In genomic region chr10:96834121-96834520, GRCh38 we compare ENCODE assay signal across 8 cellular contexts. TPM values are rescaled to one million over a fixed set of nuclear protein-coding genes. Genes with fewer than 3 reads are reported as not detected.
DNase-seq lines count a peak whose midpoint lies in the region; ATAC-seq and TF ChIP-seq lines count a peak whose summit lies in the region.

No MANE protein-coding gene starts in this region.

- H3F3A ChIP-seq in MM.1S (ENCODE audit: insufficient read depth, low read length): peaks cover 20% of the 10 kb centered on the region

- no peak for DNase-seq in activated CD4-positive, alpha-beta T cell treated with anti-CD3 and anti-CD28 coated beads, Interleukin-2, amount 10 ng/mL, durations not matched to agents 24 days and 14 days
- no peak for DNase-seq in activated CD4-positive, alpha-beta T cell treated with anti-CD3 and anti-CD28 coated beads for 48 hours
- no peak for DNase-seq in immature natural killer cell
- peak; percentile 57 for DNase-seq in superior temporal gyrus (ENCODE audit: extremely low spot score)
- no peak for DNase-seq in NCI-H146 treated with DMSO at 0.1 percent for 48 hours (lab: John Stamatoyannopoulos, UW; ENCODE audit: unreplicated experiment)
- no peak for DNase-seq in MM.1S

- peak overlapping the region; percentile 93 for H3K4me3 Mint-ChIP-seq in activated CD4-positive, alpha-beta T cell treated with anti-CD3 and anti-CD28 coated beads, Interleukin-2, amount 10 ng/mL, durations not matched to agents 24 days and 14 days
- peak overlapping the region; percentile 93 for H3K4me3 Mint-ChIP-seq in activated T-helper 17 cell treated with anti-CD3 and anti-CD28 coated beads, Interleukin-2, amount 50 U/mL, for 72 hours
- H3K4me3 Mint-ChIP-seq in immature natural killer cell: peak overlapping the region; percentile 86 to 91 (median 90)

- no peak overlapping the region for H3K4me3 ChIP-seq in MM.1S (ENCODE audit: low read length)

- no peaks in the 10 kb centered on the region for H3K36me3 ChIP-seq in MM.1S (replicated peaks; ENCODE audit: insufficient read depth, low read length)

- peaks cover 27% of the 10 kb centered on the region for H3K4me1 ChIP-seq in MM.1S (ENCODE audit: low read length)

- peaks cover 63% of the 10 kb centered on the region for H3K79me2 ChIP-seq in MM.1S (ENCODE audit: low read length)

- no peaks in the 10 kb centered on the region for H3K9me3 Mint-ChIP-seq in activated CD4-positive, alpha-beta T cell treated with anti-CD3 and anti-CD28 coated beads, Interleukin-2, amount 10 ng/mL, durations not matched to agents 24 days and 14 days
- no peaks in the 10 kb centered on the region for H3K9me3 Mint-ChIP-seq in activated T-helper 17 cell treated with anti-CD3 and anti-CD28 coated beads, Interleukin-2, amount 50 U/mL, for 72 hours
- H3K9me3 Mint-ChIP-seq in immature natural killer cell: no peaks in the 10 kb centered on the region

- peaks cover 31% of the 10 kb centered on the region for H4K20me1 ChIP-seq in MM.1S (ENCODE audit: insufficient read depth, low read length)

- H3K27me3 ChIP-seq in MM.1S (replicated peaks; ENCODE audit: insufficient read depth, low read length): no peaks in the 10 kb centered on the region

- H3K9ac ChIP-seq in MM.1S (ENCODE audit: low read length): no peak overlapping the region

- no peak overlapping the region for H2AFZ ChIP-seq in MM.1S (ENCODE audit: low read length)

- H3K27ac Mint-ChIP-seq in activated CD4-positive, alpha-beta T cell treated with anti-CD3 and anti-CD28 coated beads, Interleukin-2, amount 10 ng/mL, durations not matched to agents 24 days and 14 days: peak overlapping the region; percentile 89
- peak overlapping the region; percentile 84 for H3K27ac Mint-ChIP-seq in activated T-helper 17 cell treated with anti-CD3 and anti-CD28 coated beads, Interleukin-2, amount 50 U/mL, for 72 hours
- peak overlapping the region; percentile 79 to 94 (median 88) for H3K27ac Mint-ChIP-seq in immature natural killer cell

- no peaks in the 10 kb centered on the region for H3K9me2 ChIP-seq in MM.1S (replicated peaks; ENCODE audit: insufficient read depth, low read length)

- intact Hi-C loops in activated CD4-positive, alpha-beta T cell treated with anti-CD3 and anti-CD28 coated beads, Interleukin-2, amount 10 ng/mL, durations not matched to agents 24 days and 14 days (cut with micrococcal nuclease): loop anchor here (5.0 to 10.0 kb wide), 4 partner anchors 322 to 661 kb away; partner anchors contain the start of genes ARHGAP19, MMS19, PGAM1 and TLL2

- TF ChIP-seq CTCF in MM.1S (IDR thresholded peaks at IDR 0.05; ENCODE audit: low read length): no peak

- no peaks in the 10 kb centered on the region for H3K27me3 Mint-ChIP-seq in activated CD4-positive, alpha-beta T cell treated with anti-CD3 and anti-CD28 coated beads, Interleukin-2, amount 10 ng/mL, durations not matched to agents 24 days and 14 days
- no peaks in the 10 kb centered on the region for H3K27me3 Mint-ChIP-seq in activated T-helper 17 cell treated with anti-CD3 and anti-CD28 coated beads, Interleukin-2, amount 50 U/mL, for 72 hours
- peaks cover 14 to 16% (median 15%) of the 10 kb centered on the region in 3 donors for H3K27me3 Mint-ChIP-seq in immature natural killer cell (ENCODE audit: low read depth in 3 of 3)

- no peak for ATAC-seq in activated T-helper 17 cell treated with anti-CD3 and anti-CD28 coated beads, Interleukin-2, amount 50 U/mL, for 72 hours (replicated peaks)
- ATAC-seq in HG02884 (IDR thresholded peaks at IDR 0.05; ENCODE audit: unreplicated experiment): no peak

- no peak overlapping the region for H3K27ac ChIP-seq in MM.1S (ENCODE audit: low read length)

- no peak overlapping the region; the same call in 1 of the 2 replicates for H3K4me2 ChIP-seq in MM.1S (ENCODE audit: low read depth, low read length)

- peaks cover 20% of the 10 kb centered on the region for H3K36me3 Mint-ChIP-seq in activated CD4-positive, alpha-beta T cell treated with anti-CD3 and anti-CD28 coated beads, Interleukin-2, amount 10 ng/mL, durations not matched to agents 24 days and 14 days (ENCODE audit: low read depth)
- peaks cover 19% of the 10 kb centered on the region for H3K36me3 Mint-ChIP-seq in activated T-helper 17 cell treated with anti-CD3 and anti-CD28 coated beads, Interleukin-2, amount 50 U/mL, for 72 hours (ENCODE audit: low read depth)
- H3K36me3 Mint-ChIP-seq in immature natural killer cell: no peaks in the 10 kb centered on the region

- H3K4me1 Mint-ChIP-seq in activated CD4-positive, alpha-beta T cell treated with anti-CD3 and anti-CD28 coated beads, Interleukin-2, amount 10 ng/mL, durations not matched to agents 24 days and 14 days: peaks cover 41% of the 10 kb centered on the region
- H3K4me1 Mint-ChIP-seq in activated T-helper 17 cell treated with anti-CD3 and anti-CD28 coated beads, Interleukin-2, amount 50 U/mL, for 72 hours: peaks cover 34% of the 10 kb centered on the region
- H3K4me1 Mint-ChIP-seq in immature natural killer cell: peaks cover 59 to 74% of the 10 kb centered on the region in 2 donors

- no peaks in the 10 kb centered on the region for H3K9me3 ChIP-seq in MM.1S (replicated peaks; ENCODE audit: insufficient read depth, low read length)

RNA-seq across cellular contexts. Expression of gene LCOR, which starts 2.0 kb away (rescaled TPM):
- total RNA-seq in activated CD4-positive, alpha-beta T cell treated with anti-CD3 and anti-CD28 coated beads, Interleukin-2, amount 10 ng/mL, durations not matched to agents 24 days and 14 days: 20.5 and 22.6 TPM in 2 replicates
- 10 to 100 TPM; 25.5 to 29.6 TPM for total RNA-seq in activated T-helper 17 cell treated with anti-CD3 and anti-CD28 coated beads, Interleukin-2, amount 50 U/mL, for 72 hours
- polyA plus RNA-seq in immature natural killer cell: 10 to 100 TPM; 14.1 to 35.1 (median 27.0) TPM
